ENCODE assay signal across 16 cellular contexts in the genomic region with DNA sequence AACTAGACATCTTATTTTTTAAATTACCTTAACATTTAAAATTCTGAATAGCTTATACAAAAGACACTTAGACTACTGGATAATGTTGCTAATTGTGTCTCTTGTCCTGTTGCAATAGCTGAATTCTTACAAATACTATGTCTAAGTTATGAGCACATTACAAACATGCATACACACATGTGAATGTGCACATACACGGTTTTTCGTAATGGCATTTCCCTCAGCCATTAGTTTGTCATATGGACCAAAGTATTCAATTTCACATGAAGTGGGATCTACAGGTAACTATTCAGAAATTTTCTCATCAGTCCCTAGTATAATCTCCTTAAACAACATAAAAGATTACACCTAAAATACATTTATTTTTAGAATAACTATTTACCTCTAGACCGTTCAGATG.
DNase-seq lines count a peak whose midpoint lies in the region; ATAC-seq, FAIRE-seq and TF ChIP-seq lines count a peak whose summit lies in the region.
"Had no signal": no experiment of that assay in that cellular context is flagged by ENCODE, and none has a peak within 500 bp of the region (broad histone marks: within the 10 kb centered on the region; RNA-seq: fewer than 3 reads in every experiment).

No MANE protein-coding gene starts in this region.

- DNase-seq in HFFc6, result no peak
- DNase-seq in astrocyte of the spinal cord (ENCODE audit: low read depth, low spot score), result peak; percentile 26
- no peak for DNase-seq in keratinocyte (ENCODE audit: low read depth, low spot score)
- DNase-seq in smooth muscle cell (lab: John Stamatoyannopoulos, UW; ENCODE audit: unreplicated experiment), result no peak
- no peak for DNase-seq in cerebellum (ENCODE audit: low spot score)
- DNase-seq in activated CD8-positive, alpha-beta T cell treated with anti-CD3 and anti-CD28 coated beads for 36 hours, result no peak
- DNase-seq: activated CD4-positive, alpha-beta T cell treated with anti-CD3 and anti-CD28 coated beads for 48 hours; activated T-cell treated with anti-CD3 and anti-CD28 coated beads, Interleukin-2, amount 50 U/mL, for 4 hours; left colon; NCI-H1930; NCI-H82; testis had no signal

- peaks cover 2% of the 10 kb centered on the region for H3K9me3 ChIP-seq in keratinocyte (ENCODE audit: control insufficient read depth, low read depth, low read length)
- no peaks in the 10 kb centered on the region for H3K9me3 ChIP-seq in smooth muscle cell (replicated peaks; ENCODE audit: low read depth)
- H3K9me3 ChIP-seq: BLaER1, testis had no signal

- peaks cover 0 to 4% of the 10 kb centered on the region in 2 experiments for H3K36me3 ChIP-seq in keratinocyte (ENCODE audit: control insufficient read depth in 2 of 2, extremely low read depth in 1 of 2, insufficient read depth in 2 of 2, low read length in 2 of 2)
- H3K36me3 ChIP-seq in smooth muscle cell (ENCODE audit: low read depth), result no peaks in the 10 kb centered on the region
- H3K36me3 ChIP-seq: BLaER1 had no signal

- ATAC-seq in HG03039 (IDR thresholded peaks at IDR 0.05; ENCODE audit: unreplicated experiment) (no peak), GM21526 (IDR thresholded peaks at IDR 0.05; ENCODE audit: low FRiP score, unreplicated experiment) (no peak)
- ATAC-seq in activated CD8-positive, alpha-beta T cell treated with anti-CD3 and anti-CD28 coated beads for 36 hours, result no peak
- ATAC-seq: activated T-cell treated with anti-CD3 and anti-CD28 coated beads, Interleukin-2, amount 50 U/mL, for 4 hours; left colon had no signal

- 92% methylated on average over 3 of the region's 3 CpGs for WGBS in smooth muscle cell (ENCODE audit: low lambda C conversion rate)

- peak overlapping the region; percentile 99 for H3K27ac Mint-ChIP-seq in HFFc6
- H3K27ac Mint-ChIP-seq in activated CD8-positive, alpha-beta T cell treated with anti-CD3 and anti-CD28 coated beads for 36 hours, result no peak overlapping the region

- H3K4me3 Mint-ChIP-seq in HFFc6, result peak overlapping the region; percentile 82
- no peak overlapping the region for H3K4me3 Mint-ChIP-seq in activated CD8-positive, alpha-beta T cell treated with anti-CD3 and anti-CD28 coated beads for 36 hours
- H3K4me3 Mint-ChIP-seq: activated T-cell treated with anti-CD3 and anti-CD28 coated beads, Interleukin-2, amount 50 U/mL, for 4 hours; neural crest cell had no signal

- H3K36me3 Mint-ChIP-seq in HFFc6 (ENCODE audit: low read depth), result peaks cover 27% of the 10 kb centered on the region
- no peaks in the 10 kb centered on the region for H3K36me3 Mint-ChIP-seq in activated CD8-positive, alpha-beta T cell treated with anti-CD3 and anti-CD28 coated beads for 36 hours (ENCODE audit: low read depth)

- dilution Hi-C loops in keratinocyte (cut with MboI; ENCODE audit: extremely low pct_ligation_motif_present, low sequenced_read_pairs), result no loop called here

- H3K4me2 ChIP-seq in keratinocyte (ENCODE audit: control insufficient read depth, extremely low read depth, insufficient read depth, low read depth, low read length), result peak overlapping the region; percentile 76
- H3K4me2 ChIP-seq in smooth muscle cell, result peak overlapping the region; percentile 70
- H3K4me2 ChIP-seq: BLaER1 had no signal

- H3K27me3 Mint-ChIP-seq in HFFc6 (ENCODE audit: insufficient read depth), result no peaks in the 10 kb centered on the region
- H3K27me3 Mint-ChIP-seq in activated CD8-positive, alpha-beta T cell treated with anti-CD3 and anti-CD28 coated beads for 36 hours, result peaks cover 4% of the 10 kb centered on the region

- CTCF ChIA-PET in activated CD8-positive, alpha-beta T cell treated with anti-CD3 and anti-CD28 coated beads for 36 hours (lab: Charles Lee), result interaction anchor here (0.7 kb wide), 1 partner anchor 212 kb away, joined by 3 read pairs; a partner anchor contains a TSS

- peaks cover 19% of the 10 kb centered on the region; the same call in 1 of the 2 replicates for H3K9me3 Mint-ChIP-seq in HFFc6
- no peaks in the 10 kb centered on the region for H3K9me3 Mint-ChIP-seq in activated CD8-positive, alpha-beta T cell treated with anti-CD3 and anti-CD28 coated beads for 36 hours
- H3K9me3 Mint-ChIP-seq: activated T-cell treated with anti-CD3 and anti-CD28 coated beads, Interleukin-2, amount 50 U/mL, for 4 hours had no signal

- in situ Hi-C loops in astrocyte of the spinal cord (cut with HindIII; ENCODE audit: low sequenced_read_pairs), result no loop called here

- H3K27me3 ChIP-seq in keratinocyte (ENCODE audit: control insufficient read depth, extremely low read depth, insufficient read depth, low read length), result no peaks in the 10 kb centered on the region
- H3K27me3 ChIP-seq in smooth muscle cell (ENCODE audit: low read depth), result no peaks in the 10 kb centered on the region
- H3K27me3 ChIP-seq: BLaER1, testis had no signal

- TF ChIP-seq CTCF in HFFc6 (IDR thresholded peaks at IDR 0.05) (no peak), astrocyte of the spinal cord (IDR thresholded peaks at IDR 0.05; ENCODE audit: low read depth, low read length) (no peak), keratinocyte (optimal IDR thresholded peaks at IDR 0.05 in 1 of 3, IDR thresholded peaks at IDR 0.05 in 1 of 3, conservative IDR thresholded peaks at IDR 0.05 in 1 of 3; ENCODE audit: extremely low read depth in 1 of 3, insufficient read depth in 2 of 3, low read length in 3 of 3) (no peak), smooth muscle cell (IDR thresholded peaks at IDR 0.05; ENCODE audit: borderline replicate concordance, insufficient read depth, poor library complexity, severe bottlenecking) (no peak)
- no peak for TF ChIP-seq CTCF in activated CD8-positive, alpha-beta T cell treated with anti-CD3 and anti-CD28 coated beads for 36 hours (IDR thresholded peaks at IDR 0.05)

- H2AFZ ChIP-seq in keratinocyte (ENCODE audit: control insufficient read depth, low read length), result no peak overlapping the region
- H2AFZ ChIP-seq in smooth muscle cell (ENCODE audit: low read depth), result no peak overlapping the region

- H4K20me1 ChIP-seq in keratinocyte (ENCODE audit: control insufficient read depth, extremely low read depth, insufficient read depth, low read length) (no peaks in the 10 kb centered on the region), smooth muscle cell (ENCODE audit: low read depth) (no peaks in the 10 kb centered on the region)
- H4K20me1 ChIP-seq: BLaER1 had no signal

- peaks cover 77% of the 10 kb centered on the region for H3K4me1 Mint-ChIP-seq in HFFc6 (ENCODE audit: low read depth)
- peaks cover 7% of the 10 kb centered on the region for H3K4me1 Mint-ChIP-seq in activated CD8-positive, alpha-beta T cell treated with anti-CD3 and anti-CD28 coated beads for 36 hours (ENCODE audit: low read depth)

- H3K79me2 ChIP-seq in keratinocyte (ENCODE audit: control insufficient read depth, insufficient read depth, low read length) (no peaks in the 10 kb centered on the region), smooth muscle cell (ENCODE audit: low read depth) (no peaks in the 10 kb centered on the region)

- intact Hi-C loops in activated CD8-positive, alpha-beta T cell treated with anti-CD3 and anti-CD28 coated beads for 36 hours (cut with micrococcal nuclease), result no loop called here

- no peak overlapping the region for H3K9ac ChIP-seq in keratinocyte (ENCODE audit: control insufficient read depth, extremely low read depth, insufficient read depth, low read length)
- peak overlapping the region; percentile 76 for H3K9ac ChIP-seq in smooth muscle cell (ENCODE audit: low read depth)
- H3K9ac ChIP-seq: BLaER1 had no signal

- POLR2A ChIA-PET in activated CD8-positive, alpha-beta T cell treated with anti-CD3 and anti-CD28 coated beads for 36 hours (lab: Charles Lee), result no interaction called here

- H3K4me1 ChIP-seq in keratinocyte (ENCODE audit: control insufficient read depth, extremely low read depth, insufficient read depth, low read length) (peaks cover 28% of the 10 kb centered on the region), smooth muscle cell (ENCODE audit: low read depth) (peaks cover 15% of the 10 kb centered on the region)
- H3K4me1 ChIP-seq: BLaER1, testis had no signal

- H3F3A ChIP-seq in smooth muscle cell (ENCODE audit: low read depth), result peaks cover 12% of the 10 kb centered on the region

- no peaks in the 10 kb centered on the region for H3K9me1 ChIP-seq in keratinocyte (ENCODE audit: control insufficient read depth, extremely low read depth, insufficient read depth, low read length)

- FAIRE-seq in keratinocyte (lab: Jason Lieb, UNC), result no peak

- H3K27ac ChIP-seq in keratinocyte (ENCODE audit: control insufficient read depth, insufficient read depth, low read length), result peak overlapping the region; percentile 88
- H3K27ac ChIP-seq in smooth muscle cell (ENCODE audit: low read depth), result peak overlapping the region; percentile 98
- H3K27ac ChIP-seq: BLaER1, testis had no signal

- no peak overlapping the region for H3K4me3 ChIP-seq in astrocyte of the spinal cord (ENCODE audit: low read depth, low read length)
- peak overlapping the region in 1 of 3 experiments; percentile 14 for H3K4me3 ChIP-seq in keratinocyte (ENCODE audit: control insufficient read depth in 2 of 3, extremely low read depth in 1 of 3, insufficient read depth in 2 of 3, low read depth in 1 of 3, low read length in 3 of 3)
- H3K4me3 ChIP-seq in smooth muscle cell, result no peak overlapping the region
- H3K4me3 ChIP-seq: BLaER1, testis had no signal
